Comparison of ENCODE assay signal across 8 cellular contexts in the genomic region with DNA sequence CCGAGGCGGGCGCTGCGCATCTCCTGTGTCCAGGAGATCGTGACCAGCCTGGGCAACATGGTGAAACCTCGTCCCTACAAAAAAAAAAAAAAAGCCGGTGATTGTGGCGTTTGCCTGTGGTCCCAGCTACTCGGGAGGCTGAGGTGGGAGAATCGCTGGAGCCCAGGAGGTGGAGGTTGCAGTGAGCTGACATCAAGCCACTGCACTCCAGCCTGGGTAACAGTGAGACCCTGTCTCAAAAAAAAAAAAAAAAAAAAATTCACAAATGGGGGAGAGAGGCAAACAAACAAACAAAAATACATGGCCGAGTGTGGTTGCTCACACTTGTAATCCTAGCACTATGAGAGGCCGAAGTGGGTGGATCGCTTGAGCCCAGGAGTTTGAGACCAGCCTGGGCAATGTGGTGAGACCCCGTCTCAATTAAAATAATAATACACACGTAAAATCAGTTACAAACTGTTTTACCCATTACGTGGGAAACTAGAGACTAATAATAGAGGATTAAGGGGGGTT. TPM values are rescaled to one million over a fixed set of nuclear protein-coding genes. Genes with fewer than 3 reads are reported as not detected.
DNase-seq lines count a peak whose midpoint lies in the region; ATAC-seq and TF ChIP-seq lines count a peak whose summit lies in the region.

No MANE protein-coding gene starts in this region.

- peak overlapping the region; percentile 94 to 98 (median 96) for H3K4me3 Mint-ChIP-seq in nephron

- no peak for TF ChIP-seq CTCF in MM.1S (IDR thresholded peaks at IDR 0.05; ENCODE audit: low read length)
- TF ChIP-seq CTCF in dorsolateral prefrontal cortex (IDR thresholded peaks at IDR 0.05 in 54 of 56, conservative IDR thresholded peaks at IDR 0.05 in 2 of 56; ENCODE audit: low read depth in 1 of 56, partially characterized antibody in 56 of 56), result no peak
- no peak for TF ChIP-seq CTCF in nephron (IDR thresholded peaks at IDR 0.05; ENCODE audit: unreplicated experiment in 3 of 3)

- H3K4me2 ChIP-seq in BLaER1, result peak overlapping the region; percentile 92
- H3K4me2 ChIP-seq in MM.1S (ENCODE audit: low read depth, low read length), result peak overlapping the region; percentile 75

- H3K9ac ChIP-seq in BLaER1 (peak overlapping the region; percentile 94), MM.1S (ENCODE audit: low read length) (peak overlapping the region; percentile 76)

- peaks cover 56% of the 10 kb centered on the region for H3K4me1 ChIP-seq in BLaER1
- peaks cover 17% of the 10 kb centered on the region for H3K4me1 ChIP-seq in MM.1S (ENCODE audit: low read length)

- no peaks in the 10 kb centered on the region for H3K9me2 ChIP-seq in MM.1S (replicated peaks; ENCODE audit: insufficient read depth, low read length)

- peaks cover 19% of the 10 kb centered on the region for H3K4me1 Mint-ChIP-seq in nephron

- H2AFZ ChIP-seq in MM.1S (ENCODE audit: low read length), result peak overlapping the region; percentile 92

- H3K27ac ChIP-seq in BLaER1 (peak overlapping the region; percentile 92), MM.1S (ENCODE audit: low read length) (peak overlapping the region; percentile 76; the same call in 1 of the 2 replicates), dorsolateral prefrontal cortex (peak overlapping the region; percentile 88 to 99 (median 97))

- DNase-seq in MM.1S (no peak), dorsolateral prefrontal cortex (no peak), NCI-H2107 (lab: John Stamatoyannopoulos, UW) (no peak), NCI-H2029 (lab: John Stamatoyannopoulos, UW) (no peak), NCI-H345 treated with DMSO at 0.1 percent for 48 hours (lab: John Stamatoyannopoulos, UW; ENCODE audit: unreplicated experiment) (no peak)

- H3K36me3 ChIP-seq in BLaER1, result peaks cover 22% of the 10 kb centered on the region
- H3K36me3 ChIP-seq in MM.1S (replicated peaks; ENCODE audit: insufficient read depth, low read length), result no peaks in the 10 kb centered on the region

- H3K4me3 ChIP-seq in BLaER1 (peak overlapping the region; percentile 86), MM.1S (ENCODE audit: low read length) (peak overlapping the region; percentile 89), dorsolateral prefrontal cortex (peak overlapping the region; percentile 68 to 100 (median 91))

- H3K9me3 ChIP-seq in BLaER1 (no peaks in the 10 kb centered on the region), MM.1S (replicated peaks; ENCODE audit: insufficient read depth, low read length) (no peaks in the 10 kb centered on the region)

- intact Hi-C loops in dorsolateral prefrontal cortex (cut with DNase I), result loop anchor here (5.0 to 10.0 kb wide), 5 partner anchors 40 to 315 kb away; a partner anchor contains a TSS

- H3F3A ChIP-seq in MM.1S (ENCODE audit: insufficient read depth, low read length), result peaks cover 21% of the 10 kb centered on the region

- H3K27me3 ChIP-seq in BLaER1, result no peaks in the 10 kb centered on the region
- no peaks in the 10 kb centered on the region for H3K27me3 ChIP-seq in MM.1S (replicated peaks; ENCODE audit: insufficient read depth, low read length)
- H3K27me3 ChIP-seq in dorsolateral prefrontal cortex, result no peaks in the 10 kb centered on the region

- no peaks in the 10 kb centered on the region for H3K27me3 Mint-ChIP-seq in nephron (ENCODE audit: low read depth)

- no peak for ATAC-seq in GM19324 (IDR thresholded peaks at IDR 0.05; ENCODE audit: low FRiP score, unreplicated experiment)

- H3K79me2 ChIP-seq in MM.1S (ENCODE audit: low read length), result peaks cover 43% of the 10 kb centered on the region

- H3K27ac Mint-ChIP-seq in nephron, result peak overlapping the region; percentile 84 to 96 (median 94)

- H3K36me3 Mint-ChIP-seq in nephron (ENCODE audit: low read depth), result peaks cover 8% of the 10 kb centered on the region

- peaks cover 8% of the 10 kb centered on the region; the same call in 1 of the 2 replicates for H4K20me1 ChIP-seq in BLaER1
- no peaks in the 10 kb centered on the region for H4K20me1 ChIP-seq in MM.1S (ENCODE audit: insufficient read depth, low read length)

- H3K9me3 Mint-ChIP-seq in nephron, result no peaks in the 10 kb centered on the region

RNA-seq across cellular contexts. Expression of a gene that starts 0.8 kb away (rescaled TPM):
- 10 to 100 TPM; 17.4 to 66.3 (median 32.1) TPM for total RNA-seq in dorsolateral prefrontal cortex

RNA-seq across cellular contexts. Expression of a gene that starts 0.9 kb away (rescaled TPM):
- 10 to 100 TPM; 33.9 to 65.0 (median 45.3) TPM for total RNA-seq in dorsolateral prefrontal cortex

RNA-seq across cellular contexts. Expression of a gene that starts 55.0 kb away (rescaled TPM):
- total RNA-seq in dorsolateral prefrontal cortex, result 1 to 10 TPM in 30 of 120 experiments, under 1 TPM in 1, not detected in 89; 0.96 to 2.7 (median 1.5) TPM
